20 cellular contexts compared by ENCODE assay signal in genomic region chr9:92656537-92656925, GRCh38. TPM values are rescaled to one million over a fixed set of nuclear protein-coding genes. Genes with fewer than 3 reads are reported as not detected.
DNase-seq lines count a peak whose midpoint lies in the region; ATAC-seq and TF ChIP-seq lines count a peak whose summit lies in the region.
"Had no signal": no experiment of that assay in that cellular context is flagged by ENCODE, and none has a peak within 500 bp of the region (broad histone marks: within the 10 kb centered on the region; RNA-seq: fewer than 3 reads in every experiment).

No MANE protein-coding gene starts in this region.

- H3K27ac Mint-ChIP-seq in MCF 10A (ENCODE audit: low read depth, unreplicated experiment) (peak overlapping the region; percentile 81), neural crest cell (ENCODE audit: unreplicated experiment) (peak overlapping the region; percentile 50)
- H3K27ac Mint-ChIP-seq: B cell, IgD-negative memory B cell had no signal

- H3K27ac ChIP-seq in mammary epithelial cell (ENCODE audit: insufficient read depth, low read depth, low read length) (no peak overlapping the region), esophagus (ENCODE audit: low read depth in 2 of 2, low read length in 1 of 2) (peak overlapping the region; percentile 97 to 99), vagina (peak overlapping the region; percentile 70)

- H3K9me3 ChIP-seq in mammary epithelial cell (replicated peaks; ENCODE audit: insufficient read depth, low read length) = no peaks in the 10 kb centered on the region
- no peaks in the 10 kb centered on the region for H3K9me3 ChIP-seq in esophagus (ENCODE audit: control insufficient read depth in 2 of 2, insufficient read depth in 1 of 2, low read depth in 1 of 2, low read length in 1 of 2)
- H3K9me3 ChIP-seq in vagina = no peaks in the 10 kb centered on the region

- H3K9ac ChIP-seq in mammary epithelial cell (ENCODE audit: insufficient read depth, low read length) = no peak overlapping the region

- intact Hi-C loops in MCF 10A (cut with micrococcal nuclease) (no loop called here), mammary epithelial cell (cut with micrococcal nuclease) (no loop called here), vagina (cut with DNase I) (no loop called here), left cardiac atrium (cut with DNase I) (no loop called here)

- no peak for DNase-seq in MCF 10A (ENCODE audit: unreplicated experiment)
- DNase-seq in mammary epithelial cell = no peak
- DNase-seq in neural crest cell (ENCODE audit: low read depth, low spot score) = no peak
- no peak for DNase-seq in vagina (ENCODE audit: extremely low spot score in 2 of 2)
- no peak for DNase-seq in left cardiac atrium
- DNase-seq: DMS53, GDM1, MV-4-11, NCI-H1105 treated with DMSO at 0.1 percent for 48 hours, NCI-H1694 treated with DMSO at 0.1 percent for 48 hours, NCI-H2081 treated with DMSO at 0.1 percent for 48 hours, NCI-H2171 treated with DMSO at 0.1 percent for 48 hours, NCI-H524 treated with DMSO at 0.1 percent for 48 hours, NCI-H82 had no signal

- H3K27me3 ChIP-seq in mammary epithelial cell (ENCODE audit: insufficient read depth, low read length) (no peaks in the 10 kb centered on the region), esophagus (ENCODE audit: control insufficient read depth in 1 of 2, insufficient read depth in 2 of 2, low read length in 2 of 2) (no peaks in the 10 kb centered on the region), vagina (no peaks in the 10 kb centered on the region)

- H4K20me1 ChIP-seq in mammary epithelial cell (ENCODE audit: insufficient read depth, low read length) = no peaks in the 10 kb centered on the region

- H3K4me1 ChIP-seq in mammary epithelial cell (ENCODE audit: insufficient read depth, low read length) (peaks cover 18% of the 10 kb centered on the region), esophagus (ENCODE audit: control insufficient read depth in 2 of 2, insufficient read depth in 2 of 2, low read length in 1 of 2) (peaks cover 10 to 30% of the 10 kb centered on the region in 2 donors), vagina (peaks cover 39% of the 10 kb centered on the region)

- peaks cover 36% of the 10 kb centered on the region for H3K4me1 Mint-ChIP-seq in MCF 10A (ENCODE audit: insufficient read depth, unreplicated experiment)
- H3K4me1 Mint-ChIP-seq in neural crest cell = peaks cover 29% of the 10 kb centered on the region

- dilution Hi-C loops in mammary epithelial cell (cut with HindIII; ENCODE audit: low sequenced_read_pairs) = no loop called here

- in situ Hi-C loops in mammary epithelial cell (cut with MboI; ENCODE audit: low sequenced_read_pairs in 2 of 2) = no loop called here

- H3K4me3 Mint-ChIP-seq in MCF 10A (ENCODE audit: unreplicated experiment) = no peak overlapping the region
- no peak overlapping the region for H3K4me3 Mint-ChIP-seq in neural crest cell
- H3K4me3 Mint-ChIP-seq: B cell, CD14-positive monocyte, IgD-negative memory B cell had no signal

- POLR2A ChIA-PET in MCF 10A (lab: Yijun Ruan, JAX) = interaction anchor here (2.2 to 5.3 kb wide), 3 partner anchors 12 to 155 kb away, joined by 4 to 68 read pairs (median 15); partner anchors contain the start of gene IPPK

- ATAC-seq in HG02981 (IDR thresholded peaks at IDR 0.05; ENCODE audit: unreplicated experiment) (no peak), left cardiac atrium (no peak)
- ATAC-seq: Panc1 had no signal

- no peak overlapping the region for H3K4me2 ChIP-seq in mammary epithelial cell (ENCODE audit: insufficient read depth, low read depth, low read length)

- no peaks in the 10 kb centered on the region for H3K9me3 Mint-ChIP-seq in MCF 10A (ENCODE audit: unreplicated experiment)
- H3K9me3 Mint-ChIP-seq in neural crest cell = no peaks in the 10 kb centered on the region
- H3K9me3 Mint-ChIP-seq: CD14-positive monocyte, IgD-negative memory B cell had no signal

- WGBS in mammary epithelial cell (ENCODE audit: low coverage, missing lambda C conversion rate) = 94% methylated on average over 9 of the region's 11 CpGs
- WGBS in esophagus, 2 donors = 86 to 92% methylated on average over 11 of the region's 11 CpGs

- peaks cover 83% of the 10 kb centered on the region for H3K79me2 ChIP-seq in mammary epithelial cell (ENCODE audit: insufficient read depth, low read length)

- H2AFZ ChIP-seq in mammary epithelial cell (ENCODE audit: low read depth, low read length) = no peak overlapping the region

- no peak for TF ChIP-seq POLR2A in vagina (IDR thresholded peaks at IDR 0.05)

- no peak overlapping the region for H3K4me3 ChIP-seq in mammary epithelial cell (replicated peaks in 1 of 3; ENCODE audit: insufficient read depth in 1 of 3, low read depth in 2 of 3, low read length in 3 of 3)
- no peak overlapping the region for H3K4me3 ChIP-seq in esophagus (ENCODE audit: low read depth in 1 of 2, low read length in 2 of 2)
- no peak overlapping the region for H3K4me3 ChIP-seq in vagina

- H3K36me3 ChIP-seq in mammary epithelial cell (ENCODE audit: insufficient read depth, low read length) (peaks cover 11% of the 10 kb centered on the region), esophagus (ENCODE audit: control insufficient read depth in 2 of 2, insufficient read depth in 2 of 2, low read length in 1 of 2) (peaks cover 12 to 38% of the 10 kb centered on the region in 2 donors), vagina (peaks cover 0 to 18% of the 10 kb centered on the region in 2 donors)

- H3K27me3 Mint-ChIP-seq in MCF 10A (ENCODE audit: insufficient read depth, unreplicated experiment) (no peaks in the 10 kb centered on the region), neural crest cell (ENCODE audit: low read depth) (no peaks in the 10 kb centered on the region)
- H3K27me3 Mint-ChIP-seq: B cell, IgD-negative memory B cell had no signal

- BruUV-seq in MCF 10A (replicated peaks; lab: Mats Ljungman, UMichigan) (no TSS peak), mammary epithelial cell (replicated peaks; lab: Mats Ljungman, UMichigan) (no TSS peak)

- CTCF ChIA-PET in MCF 10A (lab: Yijun Ruan, JAX) (interaction anchor here (0.7 to 1.5 kb wide), 2 partner anchors 336 to 518 kb away, joined by 3 to 4 read pairs; no protein-coding TSS in a partner anchor), mammary epithelial cell (lab: Charles Lee; ENCODE audit: low non-redundant PET) (no interaction called here)

- H3K36me3 Mint-ChIP-seq in MCF 10A (ENCODE audit: insufficient read depth, unreplicated experiment) = peaks cover 52% of the 10 kb centered on the region
- no peaks in the 10 kb centered on the region for H3K36me3 Mint-ChIP-seq in neural crest cell (ENCODE audit: low read depth)

- TF ChIP-seq CTCF in MCF 10A (IDR thresholded peaks at IDR 0.05; ENCODE audit: unreplicated experiment) = no peak
- no peak for TF ChIP-seq CTCF in mammary epithelial cell (conservative IDR thresholded peaks at IDR 0.05 in 1 of 2, IDR thresholded peaks at IDR 0.05 in 1 of 2; ENCODE audit: extremely low read depth in 1 of 2, insufficient read depth in 1 of 2, low read depth in 1 of 2, low read length in 2 of 2)
- TF ChIP-seq CTCF in neural crest cell (conservative IDR thresholded peaks at IDR 0.05) = no peak
- no peak for TF ChIP-seq CTCF in vagina (IDR thresholded peaks at IDR 0.05)

RNA-seq across cellular contexts. Expression of gene IPPK, which starts 13.4 kb away (rescaled TPM):
- total RNA-seq in MCF 10A (2022) (16.3 and 16.6 TPM in 2 replicates), mammary epithelial cell (10 to 100 TPM; 13.4 to 25.0 TPM), neural crest cell (13.1 and 15.0 TPM in 2 replicates), vagina (39.5 TPM), left cardiac atrium (10 to 100 TPM in 1 of 2 donors, 1 to 10 TPM in 1; 6.1 to 19.6 TPM)
- polyA plus RNA-seq in mammary epithelial cell (25.2 TPM), esophagus (10 to 100 TPM; 18.7 to 41.1 TPM)
- polyA minus RNA-seq in mammary epithelial cell = 48.0 TPM
